Comparison of ENCODE assay signal across 1 cellular context in the genomic region with DNA sequence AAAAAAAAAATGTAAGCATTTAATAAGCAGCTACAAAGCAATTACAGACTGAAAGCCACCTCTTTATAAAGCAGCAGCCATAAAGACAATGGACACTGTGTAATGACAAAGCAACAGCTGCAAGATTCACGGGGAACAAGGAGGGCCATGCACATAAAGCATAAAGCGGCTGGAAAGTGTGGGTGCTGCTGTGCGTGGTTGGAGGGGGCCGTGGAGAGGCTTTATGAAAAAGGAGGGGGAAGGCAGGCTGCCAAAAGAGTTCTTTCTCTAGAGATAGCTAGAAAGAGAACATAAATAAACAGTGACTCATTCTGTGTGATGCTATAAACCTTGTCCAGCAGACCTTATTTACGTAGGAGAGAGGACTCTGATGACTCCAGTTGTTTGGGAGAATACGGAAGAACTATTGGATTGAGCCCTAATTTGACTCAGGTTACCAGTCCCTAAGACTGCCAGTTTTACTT.
TF ChIP-seq lines count a peak whose summit lies in the region.

No MANE protein-coding gene starts in this region.

TF ChIP-seq in endothelial cell of umbilical vein, 7 proteins besides CTCF, POLR2A, EP300 and RAD21:
- TF ChIP-seq, protein P1, sequence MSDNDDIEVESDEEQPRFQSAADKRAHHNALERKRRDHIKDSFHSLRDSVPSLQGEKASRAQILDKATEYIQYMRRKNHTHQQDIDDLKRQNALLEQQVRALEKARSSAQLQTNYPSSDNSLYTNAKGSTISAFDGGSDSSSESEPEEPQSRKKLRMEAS (IDR thresholded peaks at IDR 0.05; ENCODE audit: insufficient read depth, insufficient read length) = no peak
- no peak for TF ChIP-seq POLR2AphosphoS5 (IDR thresholded peaks at IDR 0.05; ENCODE audit: insufficient read depth, low read depth, low read length)
